13 cellular contexts compared by ENCODE assay signal in the genomic region with DNA sequence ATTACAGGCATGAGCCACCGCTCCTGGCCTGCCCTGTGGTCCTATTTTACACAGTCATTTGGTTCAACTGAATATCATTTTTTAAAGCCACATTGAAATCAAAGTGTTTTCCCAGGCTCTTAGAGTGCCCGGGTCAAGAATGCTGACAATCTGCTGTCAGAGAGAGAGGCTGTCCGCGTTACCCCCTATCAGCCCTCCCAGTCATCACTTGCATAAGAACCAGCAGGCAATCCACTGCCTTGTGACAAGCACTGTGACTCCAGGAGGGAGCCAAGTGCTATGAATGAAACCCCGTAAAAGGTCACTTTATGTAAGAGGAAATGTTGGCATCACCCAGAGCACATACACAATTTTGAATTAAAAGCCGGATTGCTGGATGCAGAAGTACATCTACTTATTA. TPM values are rescaled to one million over a fixed set of nuclear protein-coding genes. Genes with fewer than 3 reads are reported as not detected.
DNase-seq lines count a peak whose midpoint lies in the region; ATAC-seq and TF ChIP-seq lines count a peak whose summit lies in the region.
"Had no signal": no experiment of that assay in that cellular context is flagged by ENCODE, and none has a peak within 500 bp of the region (broad histone marks: within the 10 kb centered on the region; RNA-seq: fewer than 3 reads in every experiment).

No MANE protein-coding gene starts in this region.

- DNase-seq in A673 (ENCODE audit: low spot score) (peak; percentile 28), HT-29 (ENCODE audit: low spot score) (peak; percentile 33), brain microvascular endothelial cell (peak; percentile 87), kidney tubule cell (ENCODE audit: low spot score) (peak; percentile 65), GM13977 (ENCODE audit: low spot score) (no peak), amniotic stem cell (lab: John Stamatoyannopoulos, UW) (no peak)
- DNase-seq: activated CD4-positive, CD25-positive, alpha-beta regulatory T cell; activated naive CD4-positive, alpha-beta T cell treated with anti-CD3 and anti-CD28 coated beads for 36 hours; C1 segment of cervical spinal cord; effector CD4-positive, alpha-beta T cell; NCI-H1417 treated with DMSO at 0.1 percent for 48 hours had no signal

- H3K27me3 ChIP-seq in A673 (replicated peaks; ENCODE audit: insufficient read depth, low read depth, low read length, poor library complexity) (no peaks in the 10 kb centered on the region), brain microvascular endothelial cell (replicated peaks) (no peaks in the 10 kb centered on the region)

- H3K4me1 ChIP-seq in A673 (ENCODE audit: insufficient read depth, low read length, poor library complexity, severe bottlenecking) = peaks cover 15% of the 10 kb centered on the region

- CTCF ChIA-PET in A673 (lab: Charles Lee) = no interaction called here

- no peaks in the 10 kb centered on the region for H3K9me3 ChIP-seq in A673 (ENCODE audit: low read depth, low read length, poor library complexity, severe bottlenecking)

- TF ChIP-seq CTCF in A673 (conservative IDR thresholded peaks at IDR 0.05; ENCODE audit: low read depth, low read length) = no peak
- no peak for TF ChIP-seq CTCF in brain microvascular endothelial cell (IDR thresholded peaks at IDR 0.05; ENCODE audit: low read depth, low read length, missing control alignments)
- no peak for TF ChIP-seq CTCF in GM13977 (IDR thresholded peaks at IDR 0.05; ENCODE audit: extremely low read depth, insufficient read depth, missing control alignments)

- ATAC-seq in HG02970 (IDR thresholded peaks at IDR 0.05; ENCODE audit: low FRiP score, unreplicated experiment) (no peak), HG02884 (IDR thresholded peaks at IDR 0.05; ENCODE audit: unreplicated experiment) (no peak)

- in situ Hi-C loops in brain microvascular endothelial cell (cut with HindIII; ENCODE audit: low pct_ligation_motif_present, low sequenced_read_pairs) = no loop called here
- in situ Hi-C loops in GM13977 (cut with MboI; ENCODE audit: low pct_unique_long_range_greater_than_20kb, low sequenced_read_pairs, unreplicated experiment) = no loop called here

- H3K4me3 ChIP-seq in A673 (ENCODE audit: low read depth, low read length, poor library complexity, severe bottlenecking) (no peak overlapping the region), brain microvascular endothelial cell (ENCODE audit: low read depth, low read length) (no peak overlapping the region)

- H3K36me3 ChIP-seq in A673 (ENCODE audit: insufficient read depth, low read length, poor library complexity, severe bottlenecking) = no peaks in the 10 kb centered on the region
- H3K36me3 ChIP-seq in brain microvascular endothelial cell (replicated peaks) = no peaks in the 10 kb centered on the region

- intact Hi-C loops in A673 (cut with micrococcal nuclease; ENCODE audit: unreplicated experiment) = no loop called here

- no peak overlapping the region for H3K27ac ChIP-seq in A673 (ENCODE audit: low read depth, low read length, poor library complexity, severe bottlenecking)
- H3K27ac ChIP-seq in brain microvascular endothelial cell = peak overlapping the region; percentile 80

- BruUV-seq in A673 (replicated peaks; lab: Mats Ljungman, UMichigan) = no TSS peak

- POLR2A ChIA-PET in A673 (lab: Charles Lee; ENCODE audit: low non-redundant PET) = no interaction called here

RNA-seq across cellular contexts. Expression of a gene that starts 13.5 kb away (rescaled TPM):
- 3.4 and 4.9 TPM in 2 replicates for total RNA-seq in A673 (2021)
- 38.5 and 41.7 TPM in 2 replicates for total RNA-seq in HT-29 (2014; rRNA removed; shearing (Covaris generic))

Comparison
In these comparisons a context has a peak if more than half of its experiments do, and no peak if none do; other contexts are left out.
1. DNase-seq: peak in A673 (single experiment), HT-29 (single experiment), brain microvascular endothelial cell (single experiment) and kidney tubule cell (single experiment); none in GM13977 (single experiment) and amniotic stem cell (single experiment).